In the genomic region with DNA sequence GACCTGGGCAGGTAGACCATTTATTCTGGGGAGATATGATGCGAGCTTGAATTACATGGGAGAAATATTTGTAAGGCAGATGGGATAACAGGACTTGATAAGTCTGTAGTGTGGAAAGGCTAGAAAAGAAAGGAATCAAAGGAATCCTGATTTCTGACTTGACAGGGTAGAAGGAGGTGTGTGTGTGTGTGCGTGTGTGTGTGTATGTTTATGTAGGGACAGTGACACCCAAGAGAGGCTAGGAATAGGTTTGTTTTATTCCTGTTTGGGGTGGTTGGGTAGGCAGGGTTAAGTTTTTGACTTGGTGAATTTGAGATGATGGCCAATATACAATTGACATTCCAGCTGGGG, we compare ENCODE assay signal across 8 cellular contexts. TPM values are rescaled to one million over a fixed set of nuclear protein-coding genes. Genes with fewer than 3 reads are reported as not detected.
DNase-seq lines count a peak whose midpoint lies in the region; ATAC-seq and TF ChIP-seq lines count a peak whose summit lies in the region.

No MANE protein-coding gene starts in this region.

- no peaks in the 10 kb centered on the region for H3K36me3 ChIP-seq in iPS-18a (ENCODE audit: control insufficient read depth, low read depth, low read length)

- TF ChIP-seq CTCF in WI38 (IDR thresholded peaks at IDR 0.05; ENCODE audit: low read depth, low read length), result no peak

- H3K9me3 Mint-ChIP-seq in activated CD4-positive, alpha-beta T cell treated with anti-CD3 and anti-CD28 coated beads for 36 hours (ENCODE audit: low read depth), result peaks cover 2% of the 10 kb centered on the region

- H3K36me3 Mint-ChIP-seq in activated CD4-positive, alpha-beta T cell treated with anti-CD3 and anti-CD28 coated beads for 36 hours (ENCODE audit: low read depth), result peaks cover 36% of the 10 kb centered on the region

- no peak overlapping the region for H3K9ac ChIP-seq in iPS-18a (ENCODE audit: low read length)

- CTCF ChIA-PET in activated CD4-positive, alpha-beta T cell treated with anti-CD3 and anti-CD28 coated beads for 36 hours (lab: Charles Lee), result interaction anchor here (0.7 to 2.5 kb wide), 3 partner anchors 9 to 230 kb away, joined by 3 to 11 read pairs (median 4); no protein-coding TSS in a partner anchor

- intact Hi-C loops in activated CD4-positive, alpha-beta T cell treated with anti-CD3 and anti-CD28 coated beads for 36 hours (cut with DNase I, micrococcal nuclease), result loop anchor here in 1 of 2 experiments (1.0 to 10.0 kb wide), 6 partner anchors 24 to 1728 kb away; a partner anchor contains a TSS

- no peak overlapping the region for H3K27ac ChIP-seq in iPS-18a (ENCODE audit: low read length)
- peak overlapping the region; percentile 99 for H3K27ac ChIP-seq in temporal lobe (ENCODE audit: low read depth, low read length)

- H3K27me3 ChIP-seq in iPS-18a (ENCODE audit: control insufficient read depth, insufficient read depth, low read length), result peaks cover 30% of the 10 kb centered on the region

- POLR2A ChIA-PET in activated CD4-positive, alpha-beta T cell treated with anti-CD3 and anti-CD28 coated beads for 36 hours (lab: Charles Lee), result no interaction called here

- H3K9me3 ChIP-seq in iPS-18a (ENCODE audit: control insufficient read depth, low read depth, low read length), result no peaks in the 10 kb centered on the region

- DNase-seq in activated CD4-positive, alpha-beta T cell treated with anti-CD3 and anti-CD28 coated beads for 36 hours, result no peak
- DNase-seq in activated CD4-positive, alpha-beta T cell treated with anti-CD3 and anti-CD28 coated beads, Interleukin-2, amount 50 U/mL, for 48 hours, result no peak
- DNase-seq in OCI-M1 (lab: John Stamatoyannopoulos, UW) (no peak), CD1c-positive myeloid dendritic cell (ENCODE audit: extremely low spot score) (no peak), LoVo (ENCODE audit: low spot score) (no peak)

- peak overlapping the region; percentile 76 for H3K4me3 Mint-ChIP-seq in activated CD4-positive, alpha-beta T cell treated with anti-CD3 and anti-CD28 coated beads for 36 hours

- no peaks in the 10 kb centered on the region for H3K27me3 Mint-ChIP-seq in activated CD4-positive, alpha-beta T cell treated with anti-CD3 and anti-CD28 coated beads for 36 hours

- peaks cover 3% of the 10 kb centered on the region for H3K4me1 ChIP-seq in iPS-18a (ENCODE audit: control insufficient read depth, low read depth, low read length)

- peak overlapping the region; percentile 92 for H3K27ac Mint-ChIP-seq in activated CD4-positive, alpha-beta T cell treated with anti-CD3 and anti-CD28 coated beads for 36 hours

- H3K4me3 ChIP-seq in WI38 (ENCODE audit: low read depth, low read length) (peak overlapping the region; percentile 71), iPS-18a (ENCODE audit: low read length) (peak overlapping the region; percentile 56)

- ATAC-seq in activated CD4-positive, alpha-beta T cell treated with anti-CD3 and anti-CD28 coated beads for 36 hours, result no peak

- peaks cover 62% of the 10 kb centered on the region for H3K4me1 Mint-ChIP-seq in activated CD4-positive, alpha-beta T cell treated with anti-CD3 and anti-CD28 coated beads for 36 hours

RNA-seq across cellular contexts. Expression of a gene that starts 0.4 kb away (rescaled TPM):
- 10 to 100 TPM; 41.4 to 60.4 TPM for total RNA-seq in activated CD4-positive, alpha-beta T cell treated with anti-CD3 and anti-CD28 coated beads for 36 hours
- total RNA-seq in temporal lobe, result 2.7 TPM

RNA-seq across cellular contexts. Expression of a gene that starts 24.4 kb away (rescaled TPM):
- 10 to 100 TPM; 36.5 to 39.0 TPM for total RNA-seq in activated CD4-positive, alpha-beta T cell treated with anti-CD3 and anti-CD28 coated beads for 36 hours
- 18.7 TPM for total RNA-seq in temporal lobe

Comparison
In these comparisons a context has a peak if more than half of its experiments do, and no peak if none do; other contexts are left out.
1. RNA of a gene that starts 0.4 kb away (total RNA-seq): 41.4 to 60.4 TPM in activated CD4-positive, alpha-beta T cell treated with anti-CD3 and anti-CD28 coated beads for 36 hours; 2.7 TPM in temporal lobe (single experiment); every median in the first group is over 10 times any median in the second.